38 cellular contexts compared by ENCODE assay signal in the genomic region with DNA sequence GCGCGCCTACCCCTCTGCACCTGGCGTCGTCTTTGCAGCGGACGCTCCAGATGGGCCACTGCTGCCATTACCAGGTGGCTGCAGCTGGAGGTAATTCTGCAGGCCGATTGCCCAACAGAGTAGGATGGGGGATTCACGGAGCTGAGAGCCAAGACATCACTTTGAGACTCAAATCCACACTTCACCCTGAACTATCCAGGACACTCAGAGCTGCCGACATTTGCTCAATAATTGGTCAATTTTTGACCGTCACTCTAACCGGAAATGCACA.
"Had no signal": no experiment of that assay in that cellular context is flagged by ENCODE, and none has a peak within 500 bp of the region (broad histone marks: within the 10 kb centered on the region; RNA-seq: fewer than 3 reads in every experiment).

No MANE protein-coding gene starts in this region.

- FAIRE-seq: astrocyte, TTC549 had no signal

- H3K27ac Mint-ChIP-seq: activated B cell treated with CpG ODN at 0.5 μM for 24 hours; activated CD4-positive, alpha-beta memory T cell treated with anti-CD3 and anti-CD28 coated beads for 36 hours; activated CD4-positive, alpha-beta T cell treated with anti-CD3 and anti-CD28 coated beads, Interleukin-2, amount 10 ng/mL, durations not matched to agents 24 days and 14 days; activated CD8-positive, alpha-beta T cell treated with anti-CD3 and anti-CD28 coated beads for 36 hours; activated naive CD4-positive, alpha-beta T cell treated with anti-CD3 and anti-CD28 coated beads for 36 hours; activated naive CD4-positive, alpha-beta T cell treated with anti-CD3 and anti-CD28 coated beads, Interleukin-2, amount 50 U/mL, for 72 hours; activated naive CD8-positive, alpha-beta T cell treated with anti-CD3 and anti-CD28 coated beads for 36 hours; activated T-cell treated with anti-CD3 and anti-CD28 coated beads, Interleukin-2, amount 50 U/mL, for 72 hours; activated T-helper 1 cell treated with anti-CD3 and anti-CD28 coated beads, Interleukin-12 subunit alpha, Interleukin-12 subunit beta, Interleukin-2, Interleukin-4 antibody, amounts not matched to agents 30 ng/mL and 10 ng/mL and 1 ng/mL, durations not matched to agents 14 hours and 24 hours and 36 hours; activated T-helper 17 cell treated with anti-CD3 and anti-CD28 coated beads, Interleukin-2, amount 50 U/mL, for 72 hours; T-helper 1 cell treated with Interleukin-12 subunit alpha and Interleukin-12 subunit beta and Interleukin-4 antibody, amounts not matched to agents 30 μg/mL and 1 μg/mL, for 36 hours; T-helper 2 cell treated with Interferon-gamma antibody and Interleukin-4, amounts not matched to agents 5 μg/mL and 100 μg/mL, for 36 hours had no signal

- H3K4me1 Mint-ChIP-seq: activated B cell treated with CpG ODN at 0.5 μM for 24 hours; activated CD4-positive, alpha-beta T cell treated with anti-CD3 and anti-CD28 coated beads, Interleukin-2, amount 10 ng/mL, durations not matched to agents 24 days and 14 days; activated naive CD8-positive, alpha-beta T cell treated with anti-CD3 and anti-CD28 coated beads for 36 hours; activated T-helper 17 cell treated with anti-CD3 and anti-CD28 coated beads, Interleukin-2, amount 50 U/mL, for 72 hours; central memory CD8-positive, alpha-beta T cell had no signal

- H3K4me3 Mint-ChIP-seq: activated B cell treated with CpG ODN at 0.5 μM for 24 hours; activated CD4-positive, alpha-beta memory T cell treated with anti-CD3 and anti-CD28 coated beads for 36 hours; activated CD4-positive, alpha-beta T cell treated with anti-CD3 and anti-CD28 coated beads, Interleukin-2, amount 10 ng/mL, durations not matched to agents 24 days and 14 days; activated CD8-positive, alpha-beta T cell treated with anti-CD3 and anti-CD28 coated beads for 36 hours; activated naive CD4-positive, alpha-beta T cell treated with anti-CD3 and anti-CD28 coated beads for 36 hours; activated naive CD8-positive, alpha-beta T cell treated with anti-CD3 and anti-CD28 coated beads for 36 hours; activated T-cell treated with anti-CD3 and anti-CD28 coated beads, Interleukin-2, amount 50 U/mL, for 4 hours; activated T-cell treated with anti-CD3 and anti-CD28 coated beads, Interleukin-2, amount 50 U/mL, for 72 hours; activated T-helper 1 cell treated with anti-CD3 and anti-CD28 coated beads, Interleukin-12 subunit alpha, Interleukin-12 subunit beta, Interleukin-2, Interleukin-4 antibody, amounts not matched to agents 30 ng/mL and 10 ng/mL and 1 ng/mL, durations not matched to agents 14 hours and 24 hours and 36 hours; activated T-helper 17 cell treated with anti-CD3 and anti-CD28 coated beads, Interleukin-2, amount 50 U/mL, for 72 hours; central memory CD8-positive, alpha-beta T cell; T-helper 1 cell treated with Interleukin-12 subunit alpha and Interleukin-12 subunit beta and Interleukin-4 antibody, amounts not matched to agents 30 μg/mL and 1 μg/mL, for 36 hours; T-helper 2 cell treated with Interferon-gamma antibody and Interleukin-4, amounts not matched to agents 5 μg/mL and 100 μg/mL, for 36 hours had no signal

- DNase-seq: activated B cell treated with CpG ODN at 0.5 μM for 24 hours; activated CD4-positive, alpha-beta memory T cell treated with anti-CD3 and anti-CD28 coated beads for 36 hours; activated CD4-positive, alpha-beta T cell treated with anti-CD3 and anti-CD28 coated beads for 4 hours; activated CD4-positive, alpha-beta T cell treated with anti-CD3 and anti-CD28 coated beads, Interleukin-2, amount 10 ng/mL, durations not matched to agents 24 days and 14 days; activated CD4-positive, alpha-beta T cell treated with anti-CD3 and anti-CD28 coated beads, Interleukin-2, amount 50 U/mL, for 1 hour; activated CD4-positive, alpha-beta T cell treated with anti-CD3 and anti-CD28 coated beads, Interleukin-2, amount 50 U/mL, for 4 hours; activated CD4-positive, CD25-positive, alpha-beta regulatory T cell treated with anti-CD3 and anti-CD28 coated beads, Interleukin-2, amount 50 U/mL, for 72 hours; activated CD8-positive, alpha-beta memory T cell treated with anti-CD3 and anti-CD28 coated beads, Interleukin-2, amount 50 U/mL, for 4 hours; activated CD8-positive, alpha-beta T cell treated with anti-CD3 and anti-CD28 coated beads for 36 hours; activated effector memory CD4-positive, alpha-beta T cell treated with Interleukin-2 at 50 U/mL for 16 hours; activated gamma-delta T cell; activated naive CD4-positive, alpha-beta T cell; activated naive CD4-positive, alpha-beta T cell treated with anti-CD3 and anti-CD28 coated beads for 36 hours; activated naive CD4-positive, alpha-beta T cell treated with anti-CD3 and anti-CD28 coated beads, Interleukin-2, amount 50 U/mL, for 16 hours; activated naive CD8-positive, alpha-beta T cell treated with anti-CD3 and anti-CD28 coated beads for 36 hours; activated T-cell treated with anti-CD3 and anti-CD28 coated beads for 4 hours; activated T-cell treated with anti-CD3 and anti-CD28 coated beads, Interleukin-2, amount 50 U/mL, for 1 hour; activated T-cell treated with anti-CD3 and anti-CD28 coated beads, Interleukin-2, amount 50 U/mL, for 4 hours; activated T-cell treated with anti-CD3 and anti-CD28 coated beads, Interleukin-2, amount 50 U/mL, for 72 hours; adrenal gland; amniotic stem cell; aorta; body of pancreas; brain microvascular endothelial cell; cerebellar nuclear complex; T-helper 2 cell; T-helper 9 cell had no signal

- H3K9me3 ChIP-seq: adrenal gland, body of pancreas, breast epithelium had no signal

- H3K27me3 Mint-ChIP-seq: activated B cell treated with CpG ODN at 0.5 μM for 24 hours; activated CD4-positive, alpha-beta memory T cell treated with anti-CD3 and anti-CD28 coated beads for 36 hours; activated CD4-positive, alpha-beta T cell treated with anti-CD3 and anti-CD28 coated beads, Interleukin-2, amount 10 ng/mL, durations not matched to agents 24 days and 14 days; activated naive CD8-positive, alpha-beta T cell treated with anti-CD3 and anti-CD28 coated beads for 36 hours; activated T-helper 17 cell treated with anti-CD3 and anti-CD28 coated beads, Interleukin-2, amount 50 U/mL, for 72 hours; central memory CD8-positive, alpha-beta T cell had no signal

- H3K27ac ChIP-seq: adrenal gland, body of pancreas, brain microvascular endothelial cell, breast epithelium, cardiac muscle cell, VCaP had no signal

- H3K4me3 ChIP-seq: adrenal gland, body of pancreas, breast epithelium, cardiac muscle cell had no signal

- ATAC-seq: activated CD8-positive, alpha-beta T cell treated with anti-CD3 and anti-CD28 coated beads for 36 hours; activated naive CD4-positive, alpha-beta T cell treated with anti-CD3 and anti-CD28 coated beads, Interleukin-2, amount 50 U/mL, for 72 hours; activated T-cell treated with anti-CD3 and anti-CD28 coated beads, Interleukin-2, amount 50 U/mL, for 4 hours; activated T-cell treated with anti-CD3 and anti-CD28 coated beads, Interleukin-2, amount 50 U/mL, for 72 hours; activated T-helper 17 cell treated with anti-CD3 and anti-CD28 coated beads, Interleukin-2, amount 50 U/mL, for 72 hours; body of pancreas had no signal

- H3K36me3 Mint-ChIP-seq: activated CD4-positive, alpha-beta memory T cell treated with anti-CD3 and anti-CD28 coated beads for 36 hours; activated naive CD4-positive, alpha-beta T cell treated with anti-CD3 and anti-CD28 coated beads, Interleukin-2, amount 50 U/mL, for 72 hours; activated naive CD8-positive, alpha-beta T cell treated with anti-CD3 and anti-CD28 coated beads for 36 hours had no signal

- H3K4me1 ChIP-seq: adrenal gland, body of pancreas, breast epithelium had no signal

- H3K9me3 Mint-ChIP-seq: activated B cell treated with CpG ODN at 0.5 μM for 24 hours; activated CD8-positive, alpha-beta T cell treated with anti-CD3 and anti-CD28 coated beads for 36 hours; activated naive CD4-positive, alpha-beta T cell treated with anti-CD3 and anti-CD28 coated beads for 36 hours; activated naive CD8-positive, alpha-beta T cell treated with anti-CD3 and anti-CD28 coated beads for 36 hours had no signal

- H3K27me3 ChIP-seq: adrenal gland, body of pancreas, brain microvascular endothelial cell, breast epithelium, cardiac muscle cell had no signal

- H3K36me3 ChIP-seq: adrenal gland, brain microvascular endothelial cell, breast epithelium, cardiac muscle cell had no signal
